Comparison of ENCODE assay signal across 8 cellular contexts in the genomic region with DNA sequence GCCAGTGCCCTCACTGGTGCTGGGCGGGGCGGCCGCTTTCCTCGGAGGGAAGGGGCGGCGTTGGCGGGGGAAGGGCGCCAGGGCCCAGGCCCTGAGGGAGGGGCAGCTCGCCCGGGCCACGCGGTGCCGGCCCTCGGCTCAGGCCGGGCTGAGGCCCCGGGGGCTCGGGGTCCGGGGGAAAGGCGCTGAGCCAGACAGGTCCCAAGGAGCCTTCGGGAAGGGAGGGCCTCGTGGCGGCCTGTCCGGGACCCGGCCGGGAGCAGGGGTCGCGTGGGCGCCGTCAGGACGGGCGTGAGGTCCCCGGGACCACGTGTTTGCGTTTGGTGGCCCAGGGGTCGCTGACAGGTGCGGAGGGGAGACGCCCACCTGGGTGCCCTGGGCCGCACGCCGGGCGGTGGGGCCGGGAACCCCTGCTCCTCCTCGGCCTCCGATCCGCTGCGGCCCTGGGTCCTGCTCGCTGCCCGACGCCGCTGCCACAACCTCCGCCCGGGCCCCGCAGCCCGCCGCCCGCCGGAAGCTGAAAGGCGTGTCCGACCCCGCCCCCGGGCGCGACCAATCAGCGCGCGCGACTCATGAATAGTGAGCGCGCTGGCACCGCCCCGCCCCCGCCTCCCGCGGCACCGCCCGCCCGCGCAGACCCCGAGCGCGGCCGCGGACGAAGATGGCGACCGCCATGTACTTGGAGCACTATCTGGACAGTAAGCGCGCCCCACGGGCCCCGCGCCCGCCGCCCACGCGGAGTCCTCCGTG. TPM values are rescaled to one million over a fixed set of nuclear protein-coding genes. Genes with fewer than 3 reads are reported as not detected.
DNase-seq lines count a peak whose midpoint lies in the region; ATAC-seq and TF ChIP-seq lines count a peak whose summit lies in the region.

TSS of gene ING5 (plus strand) at position 635 of the 750 bp plus-strand sequence. CDS start at position 662, 27 bp downstream.

- peaks cover 3 to 7% (median 7%) of the 10 kb centered on the region in 7 donors for H3K9me3 Mint-ChIP-seq in CD14-positive monocyte

- H3K27me3 Mint-ChIP-seq in CD14-positive monocyte (ENCODE audit: low read depth in 3 of 3), result peaks cover 0 to 8% (median 0%) of the 10 kb centered on the region in 3 donors

- TF ChIP-seq CTCF in CD14-positive monocyte (IDR thresholded peaks at IDR 0.05) (peak; percentile 21), right lobe of liver (IDR thresholded peaks at IDR 0.05) (no peak)

- H3K36me3 ChIP-seq in right lobe of liver, result peaks cover 0 to 15% (median 0%) of the 10 kb centered on the region in 4 donors

- H3K27ac Mint-ChIP-seq in CD14-positive monocyte, result peak within 1 kb of the TSS in 6 of 7 donors; percentile 37 to 86 (median 69)

- intact Hi-C loops in CD14-positive monocyte (cut with micrococcal nuclease) (loop anchor here (2.0 to 5.0 kb wide), 5 partner anchors 15 to 345 kb away; partner anchors contain the start of genes D2HGDH (in 2 of the 2), DTYMK (in 2 of the 2), ATG4B (in 1 of the 2) and FARP2 (in 1 of the 2)), right lobe of liver (cut with DNase I) (no loop called here)

- no peaks in the 10 kb centered on the region for H3K27me3 ChIP-seq in right lobe of liver

- WGBS in right lobe of liver (ENCODE audit: insufficient coverage, low coverage, low lambda C conversion rate, missing lambda C conversion rate), result 0% methylated on average over 1 of the region's 96 CpGs

- peak within 1 kb of the TSS; percentile 79 to 86 (median 80) for H3K27ac ChIP-seq in right lobe of liver

- peaks cover 11 to 23% of the 10 kb centered on the region in 2 donors for H3K36me3 Mint-ChIP-seq in CD14-positive monocyte

- peak; percentile 58 for ATAC-seq in GM19397 (IDR thresholded peaks at IDR 0.05; ENCODE audit: unreplicated experiment)
- peak; percentile 35 for ATAC-seq in HG03558 (IDR thresholded peaks at IDR 0.05; ENCODE audit: extremely low read depth, unreplicated experiment)
- peak; percentile 79 to 86 (median 82) for ATAC-seq in right lobe of liver

- no peaks in the 10 kb centered on the region for H3K9me3 ChIP-seq in right lobe of liver

- peak; percentile 91 for TF ChIP-seq POLR2A in right lobe of liver (IDR thresholded peaks at IDR 0.05)

- peak; percentile 93 for DNase-seq in CD14-positive monocyte (ENCODE audit: low spot score)
- DNase-seq in NCI-H82 treated with DMSO at 0.1 percent for 48 hours (lab: John Stamatoyannopoulos, UW; ENCODE audit: unreplicated experiment), result peak; percentile 82
- DNase-seq in activated CD4-positive, alpha-beta T cell treated with anti-CD3 and anti-CD28 coated beads, Interleukin-2, amount 50 U/mL, for 48 hours, result peak; percentile 97
- DNase-seq in dermis microvascular lymphatic vessel endothelial cell (ENCODE audit: low read depth in 2 of 2), result peak; percentile 68 to 94
- peak; percentile 98 for DNase-seq in right lobe of liver
- DNase-seq in stimulated activated CD4-positive, alpha-beta T cell treated with anti-CD3 and anti-CD28 coated beads, Interleukin-4, amount 100 ng/mL, for 24 hours, result peak; percentile 97

- peaks cover 16% of the 10 kb centered on the region for H3K4me1 Mint-ChIP-seq in CD14-positive monocyte

- H3K4me3 Mint-ChIP-seq in CD14-positive monocyte, result peak within 1 kb of the TSS; percentile 79 to 81

- peak within 1 kb of the TSS; percentile 95 to 99 (median 96) for H3K4me3 ChIP-seq in right lobe of liver

- peaks cover 0 to 9% (median 0%) of the 10 kb centered on the region in 4 donors for H3K4me1 ChIP-seq in right lobe of liver

RNA-seq across cellular contexts. Expression of gene ING5, which starts in this region (rescaled TPM):
- 1 to 10 TPM; 6.5 to 6.6 TPM for polyA plus RNA-seq in CD14-positive monocyte
- total RNA-seq in dermis microvascular lymphatic vessel endothelial cell (16.7 and 27.4 TPM in 2 replicates), right lobe of liver (10 to 100 TPM in 5 of 6 experiments, 1 to 10 TPM in 1; 8.2 to 20.3 (median 13.0) TPM)

Comparison
In these comparisons a context has a peak if more than half of its experiments do, and no peak if none do; other contexts are left out.
1. Peak in every context shown above with its lines: DNase-seq, ATAC-seq, H3K4me3 ChIP-seq and H3K27ac ChIP-seq.
2. intact Hi-C loops: an anchor here in CD14-positive monocyte (2.0 to 5.0 kb wide); none called in right lobe of liver.